8 cellular contexts compared by ENCODE assay signal in the genomic region with DNA sequence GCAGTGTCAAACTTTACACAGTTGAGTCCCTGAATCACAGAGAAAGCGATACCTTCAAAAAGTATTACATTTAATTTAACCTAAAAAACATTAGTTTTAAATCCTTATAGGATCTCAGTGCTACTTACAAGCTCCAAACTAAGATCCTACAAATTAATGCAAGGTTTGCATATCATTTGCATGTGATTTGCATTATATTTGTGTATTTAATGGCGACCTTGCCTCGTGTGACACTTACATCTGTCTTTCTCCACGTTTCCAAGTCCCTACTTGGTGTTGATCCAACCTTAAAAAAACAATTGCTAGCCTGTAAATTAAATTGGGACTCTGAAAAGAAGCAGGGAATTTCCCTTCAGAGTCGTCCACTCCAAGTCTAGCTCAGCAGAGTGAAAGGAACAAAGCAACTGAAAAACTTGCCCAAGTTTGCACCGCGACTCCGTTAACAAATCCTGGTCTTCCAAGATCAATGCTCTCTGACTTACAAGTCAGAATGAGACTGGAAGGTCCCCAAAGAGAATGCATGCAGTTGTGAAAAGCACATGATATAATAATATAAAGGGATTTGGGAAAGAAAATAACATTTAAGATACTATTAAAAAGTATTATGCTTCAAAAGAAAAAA. TPM values are rescaled to one million over a fixed set of nuclear protein-coding genes. Genes with fewer than 3 reads are reported as not detected.
DNase-seq lines count a peak whose midpoint lies in the region; ATAC-seq, FAIRE-seq and TF ChIP-seq lines count a peak whose summit lies in the region.

No MANE protein-coding gene starts in this region.

- H2AFZ ChIP-seq in PC-9 (no peak overlapping the region), trophoblast cell (ENCODE audit: insufficient read depth, low read length, poor library complexity) (no peak overlapping the region)

- no peak for ATAC-seq in HG02970 (IDR thresholded peaks at IDR 0.05; ENCODE audit: low FRiP score, unreplicated experiment)

- no peak overlapping the region for H2BK5ac ChIP-seq in trophoblast cell (ENCODE audit: low read depth, low read length, poor library complexity)

- H3K4me3 ChIP-seq in PC-9 (peak overlapping the region; percentile 47), epithelial cell of esophagus (ENCODE audit: low read length) (peak overlapping the region; percentile 73), trophoblast cell (ENCODE audit: low read depth, low read length) (no peak overlapping the region)

- TF ChIP-seq CTCF in PC-9 (conservative IDR thresholded peaks at IDR 0.05) = no peak; the same call in 1 of the 2 replicates
- TF ChIP-seq CTCF in epithelial cell of esophagus (IDR thresholded peaks at IDR 0.05; ENCODE audit: insufficient read depth, low read depth, low read length, missing control alignments) = no peak

- no peak overlapping the region for H4K12ac ChIP-seq in trophoblast cell (ENCODE audit: low read depth, low read length)

- no peak for FAIRE-seq in GM19239 (lab: Jason Lieb, UNC)

- H3K36me3 ChIP-seq in ES-I3 (ENCODE audit: insufficient read depth, low read length) (no peaks in the 10 kb centered on the region), PC-9 (ENCODE audit: low read depth) (no peaks in the 10 kb centered on the region), trophoblast cell (ENCODE audit: control insufficient read depth in 1 of 2, insufficient read depth in 2 of 2, low read length in 2 of 2) (no peaks in the 10 kb centered on the region)

- no CpG with 5 or more reads among the region's 8 CpGs for WGBS in trophoblast cell (ENCODE audit: extremely low coverage, insufficient coverage, insufficient read length)

- no peak overlapping the region for H4K8ac ChIP-seq in trophoblast cell (ENCODE audit: low read depth, low read length)

- POLR2A ChIA-PET in PC-9 (lab: Charles Lee; ENCODE audit: unreplicated experiment) = interaction anchor here (0.5 to 1.2 kb wide), 14 partner anchors 18 to 688 kb away, joined by 3 to 19 read pairs (median 4); a partner anchor contains a TSS

- H3K9ac ChIP-seq in ES-I3 (ENCODE audit: low read depth, low read length) = peak overlapping the region; percentile 55
- no peak overlapping the region for H3K9ac ChIP-seq in trophoblast cell (ENCODE audit: low read length)

- H3K4me2 ChIP-seq in PC-9 (peak overlapping the region; percentile 79), trophoblast cell (ENCODE audit: low read length) (peak overlapping the region; percentile 48)

- intact Hi-C loops in PC-9 (cut with micrococcal nuclease; ENCODE audit: unreplicated experiment) = loop anchor here (1.0 to 2.0 kb wide), 2 partner anchors 24 to 56 kb away; a partner anchor contains a TSS

- H3K9me2 ChIP-seq in PC-9 (ENCODE audit: insufficient read depth) = no peaks in the 10 kb centered on the region

- 0 out of 2 replicates have a peak, but pooled peaks cover 8% of the 10 kb centered on the region for H3F3A ChIP-seq in PC-9 (ENCODE audit: insufficient read depth, low read depth)

- H3K79me2 ChIP-seq in PC-9 (ENCODE audit: low read depth) = no peaks in the 10 kb centered on the region
- H3K79me2 ChIP-seq in trophoblast cell (ENCODE audit: control insufficient read depth, insufficient read depth, low read length, poor library complexity) = no peaks in the 10 kb centered on the region

- no TSS peak for BruUV-seq in PC-9 (replicated peaks; lab: Mats Ljungman, UMichigan)

- H3K9me3 ChIP-seq in ES-I3 (ENCODE audit: control insufficient read depth, insufficient read depth, low read length) (no peaks in the 10 kb centered on the region), PC-9 (ENCODE audit: insufficient read depth, low read depth) (no peaks in the 10 kb centered on the region), trophoblast cell (ENCODE audit: insufficient read depth, low read depth, low read length) (no peaks in the 10 kb centered on the region)

- no peak overlapping the region for H3K18ac ChIP-seq in trophoblast cell (ENCODE audit: low read length)

- no peak overlapping the region for H2BK120ac ChIP-seq in trophoblast cell (ENCODE audit: insufficient read depth, low read length, poor library complexity)

- H3K27ac ChIP-seq in PC-9 (no peak overlapping the region), trophoblast cell (ENCODE audit: low read depth, low read length) (no peak overlapping the region)

- no peaks in the 10 kb centered on the region for H4K20me1 ChIP-seq in PC-9 (ENCODE audit: insufficient read depth)

- H3K4me1 ChIP-seq in ES-I3 (ENCODE audit: insufficient read depth, low read length) (peaks cover 10% of the 10 kb centered on the region; the same call in 1 of the 2 replicates), PC-9 (replicated peaks; ENCODE audit: insufficient read depth) (peaks cover 4% of the 10 kb centered on the region; the same call in 1 of the 2 replicates), trophoblast cell (ENCODE audit: control insufficient read depth in 1 of 2, insufficient read depth in 2 of 2, low read length in 2 of 2) (peaks cover 0 to 6% of the 10 kb centered on the region in 2 experiments)

- H3K4ac ChIP-seq in trophoblast cell (ENCODE audit: low read depth, low read length) = no peak overlapping the region

- H3K79me1 ChIP-seq in trophoblast cell (ENCODE audit: low read length) = peaks cover 4% of the 10 kb centered on the region

- H3K27me3 ChIP-seq in PC-9 (ENCODE audit: insufficient read depth, low read depth) (no peaks in the 10 kb centered on the region), trophoblast cell (ENCODE audit: insufficient read depth, low read length) (no peaks in the 10 kb centered on the region)

- no peak overlapping the region for H2AK5ac ChIP-seq in trophoblast cell (ENCODE audit: low read length)

- in situ Hi-C loops in KBM-7 (cut with MboI; ENCODE audit: low pct_unique_long_range_greater_than_20kb, low sequenced_read_pairs) = no loop called here

- H3K23ac ChIP-seq in trophoblast cell (ENCODE audit: low read length) = no peak overlapping the region

- CTCF ChIA-PET in PC-9 (lab: Charles Lee) = interaction anchor here (0.5 to 0.7 kb wide), 3 partner anchors 56 to 1305 kb away, joined by 3 to 7 read pairs (median 3); no protein-coding TSS in a partner anchor

- H2BK12ac ChIP-seq in trophoblast cell (ENCODE audit: low read length) = no peak overlapping the region

- no peak overlapping the region for H4K91ac ChIP-seq in trophoblast cell (ENCODE audit: low read depth, low read length)

- no peak overlapping the region for H3K14ac ChIP-seq in trophoblast cell (ENCODE audit: low read length)

- no peak for DNase-seq in PC-9
- DNase-seq in epithelial cell of esophagus (ENCODE audit: low read depth) = no peak
- DNase-seq in trophoblast cell = peak in 1 of 2 donors; percentile 9
- DNase-seq in GM19239 (ENCODE audit: insufficient read length, low spot score) = no peak
- DNase-seq in KBM-7 = no peak
- no peak for DNase-seq in SW 1271 (lab: John Stamatoyannopoulos, UW)

RNA-seq across cellular contexts. Expression of a gene that starts 0.7 kb away (rescaled TPM):
- 12.7 and 15.0 TPM in 2 replicates for total RNA-seq in PC-9 (2021)
- polyA plus RNA-seq in trophoblast cell (2013) = 7.7 and 7.9 TPM in 2 replicates

RNA-seq across cellular contexts. Expression of a gene that starts 23.8 kb away (rescaled TPM):
- total RNA-seq in PC-9 (2021) = 41.6 and 57.0 TPM in 2 replicates
- 45.6 and 47.2 TPM in 2 replicates for polyA plus RNA-seq in trophoblast cell (2013)

RNA-seq across cellular contexts. Expression of a gene that starts 56.9 kb away (rescaled TPM):
- 43.5 and 44.7 TPM in 2 replicates for total RNA-seq in PC-9 (2021)
- 94.1 and 98.1 TPM in 2 replicates for polyA plus RNA-seq in trophoblast cell (2013)
